In the genomic region with DNA sequence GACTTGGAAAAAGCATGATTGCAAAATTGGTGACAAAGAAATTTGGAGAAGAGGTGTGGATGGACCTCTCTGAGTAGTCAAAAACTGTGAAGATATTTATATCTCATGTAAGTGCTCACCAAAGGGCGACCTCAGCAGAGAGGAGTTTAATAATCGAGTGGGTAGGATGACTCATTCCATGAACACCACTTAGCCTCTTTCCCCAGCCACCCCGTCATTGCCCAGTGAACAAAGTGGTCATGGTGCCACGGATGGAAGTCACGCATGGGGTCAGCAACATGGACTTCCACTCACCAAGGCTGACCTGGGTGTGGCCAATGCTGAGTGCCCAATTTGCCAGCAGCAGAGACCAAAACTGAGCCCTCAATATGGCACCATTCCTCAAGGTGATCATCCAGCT, we compare ENCODE assay signal across 29 cellular contexts.
"Had no signal": no experiment of that assay in that cellular context is flagged by ENCODE, and none has a peak within 500 bp of the region (broad histone marks: within the 10 kb centered on the region; RNA-seq: fewer than 3 reads in every experiment).

No MANE protein-coding gene starts in this region.

- H3K36me3 ChIP-seq: neutrophil, pancreas, right lobe of liver, sigmoid colon, stomach, thoracic aorta, thyroid gland, tibial nerve, upper lobe of left lung, vagina had no signal

- H3K4me1 Mint-ChIP-seq: naive thymus-derived CD8-positive, alpha-beta T cell; nephron progenitor cell; neural crest cell; stimulated activated effector memory CD8-positive, alpha-beta T cell treated with anti-CD3 and anti-CD28 coated beads, Interleukin-12 subunit alpha, Interleukin-12 subunit beta, amount 100 ng/mL, for 72 hours; stimulated activated naive B cell treated with anti-CD40 and anti-IgM and Interleukin-4, amounts not matched to agents 10 μg/mL and 1 μg/mL and 100 μg/mL, for 72 hours had no signal

- H3K9me3 ChIP-seq: neutrophil, pancreas, psoas muscle, right lobe of liver, sigmoid colon, thoracic aorta, thyroid gland, tibial nerve, upper lobe of left lung, vagina had no signal

- DNase-seq: naive thymus-derived CD8-positive, alpha-beta T cell; nephron progenitor cell; nucleus accumbens; pancreas; psoas muscle; right cardiac atrium; right lobe of liver; sigmoid colon; small intestine; stimulated activated CD4-positive, alpha-beta T cell treated with anti-CD3 and anti-CD28 coated beads, Interleukin-15, amount 100 ng/mL, for 24 hours; stimulated activated CD4-positive, alpha-beta T cell treated with anti-CD3 and anti-CD28 coated beads, Interleukin-2, amount 100 ng/mL, for 24 hours; stimulated activated CD4-positive, alpha-beta T cell treated with anti-CD3 and anti-CD28 coated beads, Interleukin-2, amount 100 ng/mL, for 48 hours; stimulated activated CD4-positive, alpha-beta T cell treated with anti-CD3 and anti-CD28 coated beads, Interleukin-4, amount 100 ng/mL, for 24 hours; stimulated activated naive B cell treated with anti-CD40 and anti-IgM and Interleukin-4, amounts not matched to agents 10 μg/mL and 1 μg/mL and 100 μg/mL, for 72 hours; stimulated activated naive CD4-positive, alpha-beta T cell treated with Interleukin-2 at 50 U/mL for 16 hours; stomach; thyroid gland; trophoblast cell; upper lobe of left lung had no signal

- H3K27ac ChIP-seq: neutrophil, pancreas, psoas muscle, right lobe of liver, sigmoid colon, stomach, thoracic aorta, thyroid gland, tibial nerve, upper lobe of left lung, vagina had no signal

- H3K27me3 ChIP-seq: neutrophil, pancreas, right lobe of liver, sigmoid colon, stomach, thyroid gland, tibial nerve, upper lobe of left lung, vagina had no signal

- H3K4me3 ChIP-seq: pancreas, psoas muscle, right lobe of liver, sigmoid colon, stomach, thoracic aorta, thyroid gland, tibial nerve, upper lobe of left lung, vagina had no signal

- FAIRE-seq: pancreas, small intestine, urothelium cell line had no signal

- H3K27me3 Mint-ChIP-seq: natural killer cell treated with Interleukin-12 subunit alpha and Interleukin-12 subunit beta and Interleukin-15 and Interleukin-18, amount 100 ng/mL, for 72 hours; progenitor cell of endocrine pancreas; stimulated activated naive B cell treated with anti-CD40 and anti-IgM and Interleukin-4, amounts not matched to agents 10 μg/mL and 1 μg/mL and 100 μg/mL, for 72 hours; stimulated activated naive CD8-positive, alpha-beta T cell treated with anti-CD3 and anti-CD28 coated beads, Interleukin-15, Interleukin-2, amounts not matched to agents 100 ng/mL and 50 ng/mL, for 24 hours had no signal

- H3K4me1 ChIP-seq: pancreas, psoas muscle, right lobe of liver, sigmoid colon, stomach, thyroid gland, tibial nerve, upper lobe of left lung, vagina had no signal

- H3K36me3 Mint-ChIP-seq: naive thymus-derived CD8-positive, alpha-beta T cell; natural killer cell treated with Interleukin-12 subunit alpha and Interleukin-12 subunit beta and Interleukin-15 and Interleukin-18, amount 100 ng/mL, for 72 hours; stimulated activated effector memory CD8-positive, alpha-beta T cell treated with anti-CD3 and anti-CD28 coated beads, Interleukin-12 subunit alpha, Interleukin-12 subunit beta, amount 100 ng/mL, for 72 hours; stimulated activated naive B cell treated with anti-CD40 and anti-IgM and Interleukin-4, amounts not matched to agents 10 μg/mL and 1 μg/mL and 100 μg/mL, for 72 hours had no signal

- ATAC-seq: naive thymus-derived CD8-positive, alpha-beta T cell; natural killer cell treated with Interleukin-12 subunit alpha and Interleukin-12 subunit beta and Interleukin-15 and Interleukin-18, amount 100 ng/mL, for 72 hours; pancreas; psoas muscle; right cardiac atrium; right lobe of liver; stimulated activated effector memory CD8-positive, alpha-beta T cell treated with anti-CD3 and anti-CD28 coated beads, Interleukin-12 subunit alpha, Interleukin-12 subunit beta, amount 100 ng/mL, for 72 hours; stimulated activated naive B cell treated with anti-CD40 and anti-IgM and Interleukin-4, amounts not matched to agents 10 μg/mL and 1 μg/mL and 100 μg/mL, for 72 hours had no signal

- H3K27ac Mint-ChIP-seq: naive thymus-derived CD8-positive, alpha-beta T cell; natural killer cell treated with Interleukin-12 subunit alpha and Interleukin-12 subunit beta and Interleukin-15 and Interleukin-18, amount 100 ng/mL, for 72 hours; nephron progenitor cell; progenitor cell of endocrine pancreas; stimulated activated effector memory CD8-positive, alpha-beta T cell treated with anti-CD3 and anti-CD28 coated beads, Interleukin-12 subunit alpha, Interleukin-12 subunit beta, amount 100 ng/mL, for 72 hours; stimulated activated naive B cell treated with anti-CD40 and anti-IgM and Interleukin-4, amounts not matched to agents 10 μg/mL and 1 μg/mL and 100 μg/mL, for 72 hours; stimulated activated naive CD8-positive, alpha-beta T cell treated with anti-CD3 and anti-CD28 coated beads, Interleukin-15, Interleukin-2, amounts not matched to agents 100 ng/mL and 50 ng/mL, for 24 hours had no signal

- H3K4me3 Mint-ChIP-seq: naive thymus-derived CD8-positive, alpha-beta T cell; natural killer cell treated with Interleukin-12 subunit alpha and Interleukin-12 subunit beta and Interleukin-15 and Interleukin-18, amount 100 ng/mL, for 72 hours; nephron progenitor cell; neural crest cell; stimulated activated effector memory CD8-positive, alpha-beta T cell treated with anti-CD3 and anti-CD28 coated beads, Interleukin-12 subunit alpha, Interleukin-12 subunit beta, amount 100 ng/mL, for 72 hours; stimulated activated naive B cell treated with anti-CD40 and anti-IgM and Interleukin-4, amounts not matched to agents 10 μg/mL and 1 μg/mL and 100 μg/mL, for 72 hours; stimulated activated naive CD8-positive, alpha-beta T cell treated with anti-CD3 and anti-CD28 coated beads, Interleukin-15, Interleukin-2, amounts not matched to agents 100 ng/mL and 50 ng/mL, for 24 hours had no signal
